ENCODE assay signal across 28 cellular contexts in the genomic region with DNA sequence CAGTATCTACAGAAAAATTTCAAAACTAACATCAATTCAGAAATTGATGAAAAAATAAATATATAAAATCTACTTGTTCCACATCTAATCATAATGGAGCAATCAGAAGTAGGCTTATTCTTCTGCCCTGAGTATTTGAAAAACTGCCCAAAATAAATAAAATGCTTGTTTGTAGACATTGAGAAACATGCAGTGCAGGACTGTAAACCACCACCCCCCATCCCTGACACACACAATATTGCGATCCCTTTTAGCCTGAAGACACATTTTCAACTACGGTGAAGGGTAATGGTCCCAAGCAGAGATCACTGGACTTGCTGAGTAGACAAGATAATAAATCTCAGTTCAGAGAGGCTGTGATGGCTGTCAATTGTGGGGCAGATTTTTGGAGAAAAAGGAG.
"Had no signal": no experiment of that assay in that cellular context is flagged by ENCODE, and none has a peak within 500 bp of the region (broad histone marks: within the 10 kb centered on the region; RNA-seq: fewer than 3 reads in every experiment).

No MANE protein-coding gene starts in this region.

- FAIRE-seq: bronchial epithelial cell had no signal

- DNase-seq: activated effector memory CD4-positive, alpha-beta T cell treated with anti-CD3 and anti-CD28 coated beads, Interleukin-2, amount 50 U/mL, for 16 hours; activated effector memory CD4-positive, alpha-beta T cell treated with Interleukin-2 at 50 U/mL for 16 hours; activated gamma-delta T cell; activated gamma-delta T cell treated with Interleukin-2 at 50 U/mL for 16 hours; activated naive CD4-positive, alpha-beta T cell; activated naive CD4-positive, alpha-beta T cell treated with anti-CD3 and anti-CD28 coated beads for 36 hours; activated naive CD4-positive, alpha-beta T cell treated with anti-CD3 and anti-CD28 coated beads, Interleukin-2, amount 10 ng/mL, durations not matched to agents 7 days and 5 days; activated naive CD4-positive, alpha-beta T cell treated with anti-CD3 and anti-CD28 coated beads, Interleukin-2, amount 50 U/mL, for 16 hours; activated naive CD4-positive, alpha-beta T cell treated with Interleukin-2 at 50 U/mL for 16 hours; activated naive CD8-positive, alpha-beta T cell treated with anti-CD3 and anti-CD28 coated beads for 36 hours; activated naive CD8-positive, alpha-beta T cell treated with anti-CD3 and anti-CD28 coated beads, Interleukin-2, amount 10 ng/mL, durations not matched to agents 7 days and 5 days; activated naive CD8-positive, alpha-beta T cell treated with anti-CD3 and anti-CD28 coated beads, Interleukin-2, amount 50 U/mL, for 24 hours; activated T-cell treated with anti-CD3 and anti-CD28 coated beads, Interleukin-2, amount 50 U/mL, for 1 hour; activated T-cell treated with anti-CD3 and anti-CD28 coated beads, Interleukin-2, amount 50 U/mL, for 24 hours; activated T-cell treated with anti-CD3 and anti-CD28 coated beads, Interleukin-2, amount 50 U/mL, for 4 hours; activated T-cell treated with anti-CD3 and anti-CD28 coated beads, Interleukin-2, amount 50 U/mL, for 48 hours; activated T-cell treated with anti-CD3 and anti-CD28 coated beads, Interleukin-2, amount 50 U/mL, for 72 hours; adrenal gland; amniotic stem cell; amygdala; anterior cingulate cortex; aorta; body of pancreas; brain microvascular endothelial cell; caudate nucleus; central memory CD4-positive, alpha-beta T cell; cerebellar nuclear complex had no signal
